ENCODE assay signal across 1 cellular context in genomic region chr17:78783711-78784396, GRCh38.
TF ChIP-seq lines count a peak whose summit lies in the region.

No MANE protein-coding gene starts in this region.

TF ChIP-seq in K562, 482 proteins besides CTCF, POLR2A, EP300 and RAD21 (continued from another document and continues in another):
- TF ChIP-seq ATF4 (CRISPR knock-in tag; IDR thresholded peaks at IDR 0.05) = no peak; the same call in 1 of the 2 replicates
- TF ChIP-seq CSDE1 (IDR thresholded peaks at IDR 0.05) = no peak
- no peak for TF ChIP-seq ZNF3 (CRISPR knock-in tag; IDR thresholded peaks at IDR 0.05)
- peak; percentile 79 for TF ChIP-seq ZNF395 (CRISPR knock-in tag; IDR thresholded peaks at IDR 0.05)
- no peak for TF ChIP-seq ZNF436 (CRISPR knock-in tag; IDR thresholded peaks at IDR 0.05)
- peak; percentile 78 for TF ChIP-seq SMARCA4 (IDR thresholded peaks at IDR 0.05)
- no peak for TF ChIP-seq AFF1 (IDR thresholded peaks at IDR 0.05; ENCODE audit: low read depth in 1 of 2, partially characterized antibody in 2 of 2)
- no peak; the same call in 1 of the 2 replicates for TF ChIP-seq CREB3L1 (IDR thresholded peaks at IDR 0.05; ENCODE audit: borderline replicate concordance, low read depth)
- TF ChIP-seq ZNF785 (CRISPR knock-in tag; IDR thresholded peaks at IDR 0.05) = no peak
- TF ChIP-seq ID3 (CRISPR knock-in tag; IDR thresholded peaks at IDR 0.05) = no peak
- TF ChIP-seq ID3 (tag; IDR thresholded peaks at IDR 0.05) = no peak
- TF ChIP-seq PHF8 (IDR thresholded peaks at IDR 0.05; ENCODE audit: borderline replicate concordance, low read length) = no peak
- TF ChIP-seq RFX5 (IDR thresholded peaks at IDR 0.05; ENCODE audit: low read depth, low read length) = no peak
- TF ChIP-seq ZNF586 (CRISPR knock-in tag; conservative IDR thresholded peaks at IDR 0.05) = no peak
- no peak for TF ChIP-seq NR1H2 (CRISPR knock-in tag; IDR thresholded peaks at IDR 0.05)
- TF ChIP-seq ZNF583 (CRISPR knock-in tag; IDR thresholded peaks at IDR 0.05) = no peak
- TF ChIP-seq TGIF2 (CRISPR knock-in tag; IDR thresholded peaks at IDR 0.05) = no peak
- TF ChIP-seq ZNF449 (CRISPR knock-in tag; IDR thresholded peaks at IDR 0.05) = no peak
- TF ChIP-seq ARID3B (CRISPR knock-in tag; IDR thresholded peaks at IDR 0.05; ENCODE audit: borderline replicate concordance) = no peak
- TF ChIP-seq ZNF589 (CRISPR knock-in tag; IDR thresholded peaks at IDR 0.05; ENCODE audit: low read depth) = peak; percentile 47; the same call in 1 of the 2 replicates
- 0 out of 6 replicates have a peak, but pooled peaks of 1 of the 3 experiments have one; percentile 13 for TF ChIP-seq ZBTB11 (CRISPR knock-in tag; IDR thresholded peaks at IDR 0.05)
- TF ChIP-seq ZNF274 (IDR thresholded peaks at IDR 0.05; ENCODE audit: borderline replicate concordance, low read depth, low read length) = no peak
- TF ChIP-seq CEBPZ (IDR thresholded peaks at IDR 0.05; ENCODE audit: borderline replicate concordance, low read depth, low read length) = no peak
- no peak for TF ChIP-seq MIER1 (IDR thresholded peaks at IDR 0.05; ENCODE audit: low read depth)
- TF ChIP-seq MXI1 (IDR thresholded peaks at IDR 0.05; ENCODE audit: low read depth, low read length) = no peak
- no peak for TF ChIP-seq PURB (CRISPR knock-in tag; IDR thresholded peaks at IDR 0.05; ENCODE audit: low read depth)
- TF ChIP-seq TAL1 (IDR thresholded peaks at IDR 0.05) = peak; percentile 76
- no peak for TF ChIP-seq ZNF41 (CRISPR knock-in tag; conservative IDR thresholded peaks at IDR 0.05)
- no peak for TF ChIP-seq ZNF398 (CRISPR knock-in tag; IDR thresholded peaks at IDR 0.05)
- TF ChIP-seq XRCC5 (IDR thresholded peaks at IDR 0.05; ENCODE audit: low read depth, low read length) = no peak
- TF ChIP-seq HES1 (IDR thresholded peaks at IDR 0.05; ENCODE audit: low read depth) = 0 out of 2 replicates have a peak, but pooled peaks have one; percentile 37
- TF ChIP-seq RBM15 (IDR thresholded peaks at IDR 0.05; ENCODE audit: insufficient read depth, low read length) = no peak
- no peak for TF ChIP-seq POLR2B (IDR thresholded peaks at IDR 0.05; ENCODE audit: low read depth, partially characterized antibody)
